ENCODE assay signal across 29 cellular contexts in genomic region chr4:116101321-116101720, GRCh38.
"Had no signal": no experiment of that assay in that cellular context is flagged by ENCODE, and none has a peak within 500 bp of the region (broad histone marks: within the 10 kb centered on the region; RNA-seq: fewer than 3 reads in every experiment).

No MANE protein-coding gene starts in this region.

- DNase-seq: activated CD4-positive, alpha-beta T cell treated with anti-CD3 and anti-CD28 coated beads, Interleukin-2, amount 10 ng/mL, durations not matched to agents 24 days and 14 days; activated CD4-positive, alpha-beta T cell treated with anti-CD3 and anti-CD28 coated beads, Interleukin-2, amount 50 U/mL, for 4 hours; activated CD8-positive, alpha-beta T cell treated with anti-CD3 and anti-CD28 coated beads for 36 hours; activated effector memory CD4-positive, alpha-beta T cell treated with anti-CD3 and anti-CD28 coated beads, Interleukin-2, amount 50 U/mL, for 16 hours; activated naive CD4-positive, alpha-beta T cell; activated naive CD4-positive, alpha-beta T cell treated with anti-CD3 and anti-CD28 coated beads, Interleukin-2, amount 50 U/mL, for 16 hours; activated naive CD8-positive, alpha-beta T cell treated with anti-CD3 and anti-CD28 coated beads for 36 hours; activated T-cell treated with anti-CD3 and anti-CD28 coated beads, Interleukin-2, amount 50 U/mL, for 1 hour; activated T-cell treated with anti-CD3 and anti-CD28 coated beads, Interleukin-2, amount 50 U/mL, for 72 hours; amniotic stem cell; aorta; NCI-H1105; NCI-H1417 treated with DMSO at 0.1 percent for 48 hours; NCI-H1930; NCI-H2081 treated with DMSO at 0.1 percent for 48 hours; NCI-H226; NCI-H446 treated with DMSO at 0.1 percent for 48 hours; NCI-H524; NCI-H69; NK-92 treated with Interleukin-12 subunit alpha and Interleukin-12 subunit beta, amount 100 ng/mL, for 24 hours; PC-9; SIG-M5; T1000 had no signal

- H3K36me3 ChIP-seq: breast epithelium had no signal

- H3K4me1 Mint-ChIP-seq: activated CD4-positive, alpha-beta T cell treated with anti-CD3 and anti-CD28 coated beads, Interleukin-2, amount 10 ng/mL, durations not matched to agents 24 days and 14 days; activated naive CD8-positive, alpha-beta T cell treated with anti-CD3 and anti-CD28 coated beads for 36 hours; activated T-helper 17 cell treated with anti-CD3 and anti-CD28 coated beads, Interleukin-2, amount 50 U/mL, for 72 hours had no signal

- H2AFZ ChIP-seq: PC-9 had no signal

- ATAC-seq: activated CD8-positive, alpha-beta T cell treated with anti-CD3 and anti-CD28 coated beads for 36 hours; activated T-cell treated with anti-CD3 and anti-CD28 coated beads, Interleukin-2, amount 50 U/mL, for 72 hours; activated T-helper 17 cell treated with anti-CD3 and anti-CD28 coated beads, Interleukin-2, amount 50 U/mL, for 72 hours; Right ventricle myocardium inferior had no signal

- H3K27ac ChIP-seq: breast epithelium, KMS-11, PC-9, RWPE1 had no signal

- H3K27me3 ChIP-seq: breast epithelium had no signal

- H3K4me3 Mint-ChIP-seq: activated CD4-positive, alpha-beta T cell treated with anti-CD3 and anti-CD28 coated beads, Interleukin-2, amount 10 ng/mL, durations not matched to agents 24 days and 14 days; activated CD8-positive, alpha-beta T cell treated with anti-CD3 and anti-CD28 coated beads for 36 hours; activated naive CD8-positive, alpha-beta T cell treated with anti-CD3 and anti-CD28 coated beads for 36 hours; activated T-cell treated with anti-CD3 and anti-CD28 coated beads, Interleukin-2, amount 50 U/mL, for 72 hours; activated T-helper 17 cell treated with anti-CD3 and anti-CD28 coated beads, Interleukin-2, amount 50 U/mL, for 72 hours had no signal

- H3K36me3 Mint-ChIP-seq: activated naive CD8-positive, alpha-beta T cell treated with anti-CD3 and anti-CD28 coated beads for 36 hours had no signal

- H3K4me1 ChIP-seq: breast epithelium had no signal

- H3K27me3 Mint-ChIP-seq: activated CD4-positive, alpha-beta T cell treated with anti-CD3 and anti-CD28 coated beads, Interleukin-2, amount 10 ng/mL, durations not matched to agents 24 days and 14 days; activated CD8-positive, alpha-beta T cell treated with anti-CD3 and anti-CD28 coated beads for 36 hours; activated naive CD8-positive, alpha-beta T cell treated with anti-CD3 and anti-CD28 coated beads for 36 hours; activated T-helper 17 cell treated with anti-CD3 and anti-CD28 coated beads, Interleukin-2, amount 50 U/mL, for 72 hours had no signal

- H3K9ac ChIP-seq: KMS-11 had no signal

- H3K4me3 ChIP-seq: breast epithelium, PC-9 had no signal

- FAIRE-seq: RCC 7860 had no signal

- H3K27ac Mint-ChIP-seq: activated CD4-positive, alpha-beta T cell treated with anti-CD3 and anti-CD28 coated beads, Interleukin-2, amount 10 ng/mL, durations not matched to agents 24 days and 14 days; activated CD8-positive, alpha-beta T cell treated with anti-CD3 and anti-CD28 coated beads for 36 hours; activated naive CD8-positive, alpha-beta T cell treated with anti-CD3 and anti-CD28 coated beads for 36 hours; activated T-cell treated with anti-CD3 and anti-CD28 coated beads, Interleukin-2, amount 50 U/mL, for 72 hours; activated T-helper 17 cell treated with anti-CD3 and anti-CD28 coated beads, Interleukin-2, amount 50 U/mL, for 72 hours had no signal

- H3K4me2 ChIP-seq: KMS-11, PC-9 had no signal
